20 cellular contexts compared by ENCODE assay signal in genomic region chr7:22581099-22581498, GRCh38.
"Had no signal": no experiment of that assay in that cellular context is flagged by ENCODE, and none has a peak within 500 bp of the region (broad histone marks: within the 10 kb centered on the region; RNA-seq: fewer than 3 reads in every experiment).

No MANE protein-coding gene starts in this region.

- H3K9me3 ChIP-seq: breast epithelium, mucosa of descending colon, neutrophil, tibial artery had no signal

- H3K36me3 Mint-ChIP-seq: memory B cell had no signal

- H3K4me3 ChIP-seq: breast epithelium, mucosa of descending colon, tibial artery had no signal

- H3K9me3 Mint-ChIP-seq: activated naive CD4-positive, alpha-beta T cell treated with anti-CD3 and anti-CD28 coated beads, Interleukin-2, amount 50 U/mL, for 24 hours; activated T-cell treated with anti-CD3 and anti-CD28 coated beads, Interleukin-2, amount 50 U/mL, for 4 hours had no signal

- H3K27ac Mint-ChIP-seq: activated naive CD4-positive, alpha-beta T cell treated with anti-CD3 and anti-CD28 coated beads, Interleukin-2, amount 50 U/mL, for 24 hours; memory B cell; naive thymus-derived CD4-positive, alpha-beta T cell; stimulated activated memory B cell treated with anti-CD40 and anti-IgM and Interleukin-4, amounts not matched to agents 10 μg/mL and 1 μg/mL and 100 μg/mL, for 72 hours had no signal

- H3K36me3 ChIP-seq: breast epithelium, neutrophil, tibial artery had no signal

- H3K27me3 ChIP-seq: breast epithelium, neutrophil, tibial artery had no signal

- H3K27me3 Mint-ChIP-seq: memory B cell; stimulated activated memory B cell treated with anti-CD40 and anti-IgM and Interleukin-4, amounts not matched to agents 10 μg/mL and 1 μg/mL and 100 μg/mL, for 72 hours had no signal

- H3K4me1 Mint-ChIP-seq: activated naive CD4-positive, alpha-beta T cell treated with anti-CD3 and anti-CD28 coated beads, Interleukin-2, amount 50 U/mL, for 24 hours had no signal

- H3K4me3 Mint-ChIP-seq: activated naive CD4-positive, alpha-beta T cell treated with anti-CD3 and anti-CD28 coated beads, Interleukin-2, amount 50 U/mL, for 24 hours; activated T-cell treated with anti-CD3 and anti-CD28 coated beads, Interleukin-2, amount 50 U/mL, for 4 hours; memory B cell; naive thymus-derived CD4-positive, alpha-beta T cell; stimulated activated memory B cell treated with anti-CD40 and anti-IgM and Interleukin-4, amounts not matched to agents 10 μg/mL and 1 μg/mL and 100 μg/mL, for 72 hours had no signal

- H3K27ac ChIP-seq: breast epithelium, neutrophil, tibial artery had no signal

- H3K4me1 ChIP-seq: breast epithelium had no signal

- DNase-seq: activated CD4-positive, alpha-beta T cell treated with anti-CD3 and anti-CD28 coated beads for 1 hour; activated CD4-positive, alpha-beta T cell treated with anti-CD3 and anti-CD28 coated beads, Interleukin-2, amount 50 U/mL, for 4 hours; activated effector memory CD4-positive, alpha-beta T cell treated with anti-CD3 and anti-CD28 coated beads, Interleukin-2, amount 50 U/mL, for 16 hours; activated T-cell treated with anti-CD3 and anti-CD28 coated beads, Interleukin-2, amount 50 U/mL, for 4 hours; amygdala; cerebellar nuclear complex; effector CD8-positive, alpha-beta T cell; foreskin fibroblast; glutamatergic neuron; hypothalamus; left ventricle myocardium superior; mucosa of descending colon; naive thymus-derived CD4-positive, alpha-beta T cell; T1000; tibial artery had no signal
